Comparison of ENCODE assay signal across 33 cellular contexts in the genomic region with DNA sequence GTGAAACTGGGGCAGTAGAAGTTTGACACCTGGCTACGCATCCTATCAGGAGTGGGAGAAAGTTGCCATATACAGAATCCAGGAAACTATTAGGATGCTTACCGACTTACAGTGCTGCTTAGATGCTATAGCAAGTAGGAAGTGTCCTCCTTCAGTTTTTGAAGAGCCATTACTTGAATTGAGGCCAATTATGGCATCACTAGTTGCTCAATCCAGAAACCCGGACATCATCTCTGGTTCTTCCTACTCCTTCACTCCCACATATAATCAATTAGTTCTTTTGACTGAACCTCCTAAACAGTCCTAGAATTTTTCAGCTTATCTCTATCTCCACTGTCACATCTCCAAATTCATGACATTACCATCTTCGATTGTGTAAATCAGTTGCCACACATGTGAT. TPM values are rescaled to one million over a fixed set of nuclear protein-coding genes. Genes with fewer than 3 reads are reported as not detected.
DNase-seq lines count a peak whose midpoint lies in the region; ATAC-seq, FAIRE-seq and TF ChIP-seq lines count a peak whose summit lies in the region.
"Had no signal": no experiment of that assay in that cellular context is flagged by ENCODE, and none has a peak within 500 bp of the region (broad histone marks: within the 10 kb centered on the region; RNA-seq: fewer than 3 reads in every experiment).

No MANE protein-coding gene starts in this region.

- H3K9ac ChIP-seq in K562 (ENCODE audit: insufficient read depth in 1 of 2, low read depth in 2 of 2, low read length in 2 of 2), result no peak overlapping the region

- H3K36me3 ChIP-seq in K562 (ENCODE audit: control insufficient read depth, insufficient read depth, low read length), result no peaks in the 10 kb centered on the region
- H3K36me3 ChIP-seq: esophagus squamous epithelium had no signal

- H2AFZ ChIP-seq in K562 (ENCODE audit: low read depth, low read length), result no peak overlapping the region

- no peak for TF ChIP-seq EP300 in K562 (IDR thresholded peaks at IDR 0.05; ENCODE audit: low read length)

- CTCF ChIA-PET in K562 (lab: Yijun Ruan, JAX; ENCODE audit: low intra/inter-chr PET ratio), result no interaction called here

- ATAC-seq in K562 (no peak), right cardiac atrium (no peak), HG02938 (IDR thresholded peaks at IDR 0.05; ENCODE audit: unreplicated experiment) (no peak), GM21515 (IDR thresholded peaks at IDR 0.05; ENCODE audit: unreplicated experiment) (no peak)
- ATAC-seq: A549; activated CD4-positive, alpha-beta T cell treated with anti-CD3 and anti-CD28 coated beads for 36 hours; activated CD8-positive, alpha-beta T cell treated with anti-CD3 and anti-CD28 coated beads for 36 hours; Panc1 had no signal

- no peaks in the 10 kb centered on the region for H3K27me3 ChIP-seq in K562 (ENCODE audit: control insufficient read depth in 2 of 2, insufficient read depth in 2 of 2, low read length in 2 of 2)
- no peaks in the 10 kb centered on the region for H3K27me3 ChIP-seq in right cardiac atrium (ENCODE audit: control insufficient read depth, insufficient read depth)
- H3K27me3 ChIP-seq: dorsolateral prefrontal cortex, esophagus squamous epithelium had no signal

- no peak overlapping the region for H3K27ac ChIP-seq in K562 (ENCODE audit: extremely low read depth, low read depth, low read length)
- H3K27ac ChIP-seq in right cardiac atrium (ENCODE audit: low read length), result no peak overlapping the region
- H3K27ac ChIP-seq: A549, dorsolateral prefrontal cortex, esophagus squamous epithelium, VCaP had no signal

- TF ChIP-seq CTCF in K562 (IDR thresholded peaks at IDR 0.05 in 2 of 3, conservative IDR thresholded peaks at IDR 0.05 in 1 of 3; ENCODE audit: insufficient read depth in 2 of 3, low read depth in 1 of 3, low read length in 3 of 3) (no peak), foreskin fibroblast (IDR thresholded peaks at IDR 0.05; ENCODE audit: low read depth, low read length) (no peak)

- POLR2A ChIA-PET in K562 (lab: Yijun Ruan, JAX), result no interaction called here

- no peak overlapping the region for H3K4me2 ChIP-seq in K562 (ENCODE audit: insufficient read depth, low read length)
- H3K4me2 ChIP-seq: A549 had no signal

- H3K4me1 ChIP-seq in K562 (replicated peaks in 1 of 2; ENCODE audit: control insufficient read depth in 2 of 2, insufficient read depth in 2 of 2, low read length in 2 of 2) (no peaks in the 10 kb centered on the region; a peak in 1 of 5 replicates), right cardiac atrium (ENCODE audit: control insufficient read depth, insufficient read depth, low read length) (no peaks in the 10 kb centered on the region)

- H3K9me1 ChIP-seq in K562 (ENCODE audit: control insufficient read depth, insufficient read depth, low read length), result no peaks in the 10 kb centered on the region

- intact Hi-C loops in K562 (cut with micrococcal nuclease) (no loop called here), right cardiac atrium (cut with DNase I) (no loop called here)

- TF ChIP-seq RAD21 in K562 (CRISPR knock-in tag; conservative IDR thresholded peaks at IDR 0.05 in 1 of 2, IDR thresholded peaks at IDR 0.05 in 1 of 2), result no peak

- FAIRE-seq in K562 (lab: Jason Lieb, UNC), result no peak
- FAIRE-seq: A549, endometrium, H54 had no signal

- peak; percentile 37 for DNase-seq in AG20443 (ENCODE audit: low spot score)
- peak; percentile 54 for DNase-seq in MV-4-11 (lab: John Stamatoyannopoulos, UW)
- no peak for DNase-seq in K562 (ENCODE audit: extremely low read depth in 1 of 4, low spot score in 3 of 4)
- peak; percentile 50 to 73 for DNase-seq in foreskin fibroblast
- no peak for DNase-seq in DMS53 (lab: John Stamatoyannopoulos, UW)
- no peak for DNase-seq in right cardiac atrium
- DNase-seq: activated CD4-positive, alpha-beta T cell treated with anti-CD3 and anti-CD28 coated beads for 36 hours; activated CD8-positive, alpha-beta memory T cell treated with anti-CD3 and anti-CD28 coated beads, Interleukin-2, amount 50 U/mL, for 48 hours; activated CD8-positive, alpha-beta T cell treated with anti-CD3 and anti-CD28 coated beads for 36 hours; activated naive CD4-positive, alpha-beta T cell treated with anti-CD3 and anti-CD28 coated beads for 36 hours; amniotic stem cell; CD8-positive, alpha-beta memory T cell; cerebellar nuclear complex; DMS 273 treated with DMSO at 0.1 percent for 48 hours; dorsolateral prefrontal cortex; esophagus squamous epithelium; immature natural killer cell; Karpas-422; NCI-H1048; NCI-H1694 treated with DMSO at 0.1 percent for 48 hours; NCI-H2171; NCI-H526; Right ventricle myocardium superior; stimulated activated naive CD4-positive, alpha-beta T cell treated with Interleukin-2 at 50 U/mL for 16 hours; SW 1271; T-helper 9 cell had no signal

- BruUV-seq in K562 (replicated peaks; lab: Mats Ljungman, UMichigan), result no TSS peak

- no peak overlapping the region for H3K4me3 ChIP-seq in K562
- no peak overlapping the region for H3K4me3 ChIP-seq in foreskin fibroblast (ENCODE audit: low read depth in 1 of 2, low read length in 2 of 2)
- H3K4me3 ChIP-seq in right cardiac atrium (ENCODE audit: low read length), result no peak overlapping the region
- H3K4me3 ChIP-seq: A549, dorsolateral prefrontal cortex, esophagus squamous epithelium had no signal

- H3K79me2 ChIP-seq in K562 (ENCODE audit: control insufficient read depth, insufficient read depth, low read length), result no peaks in the 10 kb centered on the region

- in situ Hi-C loops in K562 (cut with MboI), result no loop called here

- no peaks in the 10 kb centered on the region for H4K20me1 ChIP-seq in K562 (replicated peaks; ENCODE audit: control insufficient read depth, insufficient read depth, low read length)

- H3K9me3 ChIP-seq in K562 (replicated peaks; ENCODE audit: control insufficient read depth, insufficient read depth, low read depth, low read length) (no peaks in the 10 kb centered on the region), right cardiac atrium (ENCODE audit: control insufficient read depth, low read length) (no peaks in the 10 kb centered on the region)
- H3K9me3 ChIP-seq: A549, esophagus squamous epithelium had no signal

- no peak for TF ChIP-seq POLR2A in K562 (conservative IDR thresholded peaks at IDR 0.05)

- WGBS in K562 (ENCODE audit: insufficient coverage, low coverage, missing lambda C conversion rate), result 11% methylated on average over 4 of the region's 4 CpGs
- WGBS in right cardiac atrium, result 59% methylated on average over 4 of the region's 4 CpGs

TF ChIP-seq in K562, 482 proteins besides CTCF, POLR2A, EP300 and RAD21 (continues in another document):
- TF ChIP-seq KDM1A (IDR thresholded peaks at IDR 0.05), result no peak
- no peak for TF ChIP-seq ZNF586 (CRISPR knock-in tag; conservative IDR thresholded peaks at IDR 0.05)
- TF ChIP-seq SIN3B (IDR thresholded peaks at IDR 0.05; ENCODE audit: low read depth), result no peak
- TF ChIP-seq ARID2 (IDR thresholded peaks at IDR 0.05), result no peak
- TF ChIP-seq, protein P1, sequence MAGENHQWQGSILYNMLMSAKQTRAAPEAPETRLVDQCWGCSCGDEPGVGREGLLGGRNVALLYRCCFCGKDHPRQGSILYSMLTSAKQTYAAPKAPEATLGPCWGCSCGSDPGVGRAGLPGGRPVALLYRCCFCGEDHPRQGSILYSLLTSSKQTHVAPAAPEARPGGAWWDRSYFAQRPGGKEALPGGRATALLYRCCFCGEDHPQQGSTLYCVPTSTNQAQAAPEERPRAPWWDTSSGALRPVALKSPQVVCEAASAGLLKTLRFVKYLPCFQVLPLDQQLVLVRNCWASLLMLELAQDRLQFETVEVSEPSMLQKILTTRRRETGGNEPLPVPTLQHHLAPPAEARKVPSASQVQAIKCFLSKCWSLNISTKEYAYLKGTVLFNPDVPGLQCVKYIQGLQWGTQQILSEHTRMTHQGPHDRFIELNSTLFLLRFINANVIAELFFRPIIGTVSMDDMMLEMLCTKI (IDR thresholded peaks at IDR 0.05; ENCODE audit: partially characterized antibody), result no peak

RNA-seq across cellular contexts. Expression of a gene that starts 41.8 kb away (rescaled TPM):
- 44.9 and 109 TPM in 2 replicates for total RNA-seq in K562 (2011; cell fraction: chromatin; rRNA removed; ENCODE audit: low replicate concordance)
- total RNA-seq in K562 (2011; cell fraction: nucleolus; rRNA removed), result 33.4 and 39.1 TPM in 2 replicates
- 72.1 and 87.3 TPM in 2 replicates for total RNA-seq in K562 (2011; cell fraction: nucleoplasm; rRNA removed)
- total RNA-seq in K562 (2014; rRNA removed), result 21.6 and 22.2 TPM in 2 replicates
- 37.9 and 44.3 TPM in 2 replicates for total RNA-seq in K562 (2014; rRNA removed; fragmentation: Illumina TruSeq; extraction: Trizol)
- 26.2 and 26.6 TPM in 2 replicates for total RNA-seq in K562 (2015; rRNA removed; fragmentation: Illumina TruSeq; extraction: Trizol)
- 29.5 and 30.2 TPM in 2 replicates for total RNA-seq in K562 (2021)
- 31.3 and 40.3 TPM in 2 replicates for polyA plus RNA-seq in K562 (2011; rRNA removed)
- 8.2 and 17.8 TPM in 2 replicates for polyA plus RNA-seq in K562 (2011; cell fraction: cytosol; rRNA removed)
- 15.1 and 24.8 TPM in 2 replicates for polyA plus RNA-seq in K562 (2011; cell fraction: nucleus; rRNA removed)
- polyA plus RNA-seq in K562 (2012), result 10.1 and 14.4 TPM in 2 replicates
- polyA plus RNA-seq in K562 (2014; fragmentation: Illumina TruSeq; extraction: Trizol), result 18.6 and 20.0 TPM in 2 replicates
- 10 to 100 TPM; 29.2 to 31.9 TPM for polyA plus RNA-seq in K562 (2014; fragmentation: Nextera tagmentation; extraction: Ambion mirVana)
- polyA plus RNA-seq in K562 (2014; rRNA removed), result 20.8 and 24.3 TPM in 2 replicates
- polyA minus RNA-seq in K562 (2011; rRNA and poly(A)+ RNA removed), result 55.0 and 55.6 TPM in 2 replicates
- 35.7 and 38.8 TPM in 2 replicates for polyA minus RNA-seq in K562 (2011; cell fraction: cytosol; rRNA and poly(A)+ RNA removed)
- polyA minus RNA-seq in K562 (2011; cell fraction: nucleus; rRNA and poly(A)+ RNA removed), result 20.1 and 44.8 TPM in 2 replicates
- 10 to 100 TPM in 2 of 4 donors, 1 to 10 TPM in 2; 7.1 to 13.1 (median 10.1) TPM for total RNA-seq in right cardiac atrium
- polyA plus RNA-seq in right cardiac atrium, result 7.4 TPM

Comparison
In these comparisons a context has a peak if more than half of its experiments do, and no peak if none do; other contexts are left out.
1. DNase-seq: peak in AG20443 (single experiment), MV-4-11 (single experiment) and foreskin fibroblast (2 of 2); none in K562 (0 of 4), DMS53 (single experiment) and right cardiac atrium (0 of 3).